In the genomic region with DNA sequence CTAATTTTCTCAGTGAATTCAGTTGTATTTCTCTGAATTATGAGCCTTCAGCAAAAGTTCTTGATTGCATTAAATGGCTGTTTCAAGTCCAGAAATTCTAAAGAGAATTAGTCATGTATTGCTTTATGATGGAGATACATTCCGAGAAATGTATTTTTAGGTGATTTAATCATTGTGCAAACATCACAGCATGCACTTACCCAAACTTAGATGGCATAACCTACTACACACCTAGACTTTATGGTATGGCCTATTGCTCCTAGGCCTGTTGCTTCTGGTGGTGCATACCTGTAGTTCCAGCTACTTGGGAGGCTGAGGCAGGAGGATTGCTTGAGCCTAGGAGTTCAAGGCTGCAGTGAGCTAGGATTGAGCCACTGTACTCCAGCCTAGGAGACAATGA, we compare ENCODE assay signal across 18 cellular contexts. TPM values are rescaled to one million over a fixed set of nuclear protein-coding genes. Genes with fewer than 3 reads are reported as not detected.
"Had no signal": no experiment of that assay in that cellular context is flagged by ENCODE, and none has a peak within 500 bp of the region (broad histone marks: within the 10 kb centered on the region; RNA-seq: fewer than 3 reads in every experiment).

No MANE protein-coding gene starts in this region.

- H3K4me1 ChIP-seq: gastrocnemius medialis, thyroid gland had no signal

- H3K4me3 ChIP-seq: gastrocnemius medialis, smooth muscle cell, thyroid gland had no signal

- ATAC-seq: activated T-cell treated with anti-CD3 and anti-CD28 coated beads, Interleukin-2, amount 50 U/mL, for 4 hours; gastrocnemius medialis; left ventricle myocardium superior; sciatic nerve; stimulated activated naive B cell treated with anti-CD40 and anti-IgM and Interleukin-4, amounts not matched to agents 10 μg/mL and 1 μg/mL and 100 μg/mL, for 72 hours had no signal

- H3K27me3 ChIP-seq: gastrocnemius medialis, thyroid gland had no signal

- H3K36me3 ChIP-seq: gastrocnemius medialis, thyroid gland had no signal

- H3K9me3 ChIP-seq: thyroid gland had no signal

- DNase-seq: activated CD8-positive, alpha-beta memory T cell treated with anti-CD3 and anti-CD28 coated beads for 24 hours; activated CD8-positive, alpha-beta memory T cell treated with anti-CD3 and anti-CD28 coated beads, Interleukin-2, amount 50 U/mL, for 4 hours; activated naive CD4-positive, alpha-beta T cell; activated T-cell treated with anti-CD3 and anti-CD28 coated beads, Interleukin-2, amount 50 U/mL, for 4 hours; cortex of kidney; endodermal cell; gastrocnemius medialis; hypothalamus; left ventricle myocardium superior; nephron progenitor cell; stimulated activated CD4-positive, alpha-beta T cell treated with anti-CD3 and anti-CD28 coated beads, Interleukin-15, amount 100 ng/mL, for 24 hours; stimulated activated naive B cell treated with anti-CD40 and anti-IgM and Interleukin-4, amounts not matched to agents 10 μg/mL and 1 μg/mL and 100 μg/mL, for 72 hours; T-helper 1 cell; thyroid gland had no signal

- H3K27ac ChIP-seq: gastrocnemius medialis, thyroid gland had no signal

RNA-seq across cellular contexts. Expression of gene GCNT3, which starts 44.2 kb away (rescaled TPM):
- total RNA-seq: activated T-helper 2 cell treated with anti-CD3 and anti-CD28 coated beads, Interferon-gamma antibody, Interleukin-2, Interleukin-4, amounts not matched to agents 10 μg/mL and 5 μg/mL and 100 μg/mL, durations not matched to agents 14 hours and 24 hours and 36 hours; left ventricle myocardium superior; sciatic nerve; smooth muscle cell; subcutaneous adipose tissue had no signal
